Comparison of ENCODE assay signal across 1 cellular context in genomic region chr3:38153986-38154608, GRCh38.
TF ChIP-seq lines count a peak whose summit lies in the region.

No MANE protein-coding gene starts in this region.

TF ChIP-seq in GM23338, 12 proteins besides CTCF, POLR2A, EP300 and RAD21 (continued from another document):
- no peak for TF ChIP-seq ZNF462 (CRISPR knock-in tag; IDR thresholded peaks at IDR 0.05)
- TF ChIP-seq JUNB (IDR thresholded peaks at IDR 0.05; ENCODE audit: unreplicated experiment) = no peak
- TF ChIP-seq CREB1 (CRISPR knock-in tag; IDR thresholded peaks at IDR 0.05; ENCODE audit: low read depth) = no peak
- no peak for TF ChIP-seq NANOG (IDR thresholded peaks at IDR 0.05; ENCODE audit: borderline replicate concordance)
- no peak for TF ChIP-seq EZH2phosphoT487 (IDR thresholded peaks at IDR 0.05; ENCODE audit: unreplicated experiment)
- TF ChIP-seq POLR2AphosphoS5 (IDR thresholded peaks at IDR 0.05; ENCODE audit: low read depth) = no peak
- TF ChIP-seq ZNF331 (CRISPR knock-in tag; IDR thresholded peaks at IDR 0.05; ENCODE audit: low read depth) = no peak
